ENCODE assay signal across 8 cellular contexts in the genomic region with DNA sequence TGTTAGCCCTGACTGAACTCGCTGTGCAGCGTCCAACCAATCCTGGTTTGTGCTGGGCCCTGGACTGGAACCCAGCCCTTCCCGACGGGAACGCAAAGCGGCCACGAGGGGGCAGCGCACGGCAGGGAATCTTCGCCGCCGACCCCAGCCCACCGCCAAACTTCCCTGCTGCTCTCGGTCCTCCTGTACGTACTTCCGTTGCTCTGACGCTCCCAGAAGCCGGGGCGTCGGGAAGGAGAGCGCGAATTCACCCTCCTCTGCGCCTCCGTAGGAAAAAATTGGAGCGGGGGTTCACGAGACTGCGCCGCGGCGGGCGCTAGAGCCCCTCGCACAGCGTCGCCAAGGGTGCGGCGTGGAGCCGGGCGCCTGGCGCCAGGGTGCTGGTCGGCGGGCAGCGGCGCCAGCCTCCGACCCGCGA. TPM values are rescaled to one million over a fixed set of nuclear protein-coding genes. Genes with fewer than 3 reads are reported as not detected.
DNase-seq lines count a peak whose midpoint lies in the region; ATAC-seq and TF ChIP-seq lines count a peak whose summit lies in the region.

No MANE protein-coding gene starts in this region.

- H4K5ac ChIP-seq in IMR-90 (ENCODE audit: low read depth, low read length): no peak overlapping the region

- peak overlapping the region; percentile 68 for H3K4me3 Mint-ChIP-seq in activated T-helper 2 cell treated with anti-CD3 and anti-CD28 coated beads, Interferon-gamma antibody, Interleukin-2, Interleukin-4, amounts not matched to agents 10 μg/mL and 5 μg/mL and 100 μg/mL, durations not matched to agents 14 hours and 24 hours and 36 hours (ENCODE audit: low read depth)
- H3K4me3 Mint-ChIP-seq in naive thymus-derived CD4-positive, alpha-beta T cell: peak overlapping the region; percentile 81 to 100 (median 87)
- peak overlapping the region; percentile 67 for H3K4me3 Mint-ChIP-seq in stimulated activated effector memory CD8-positive, alpha-beta T cell treated with anti-CD3 and anti-CD28 coated beads, Interleukin-12 subunit alpha, Interleukin-12 subunit beta, amount 100 ng/mL, for 72 hours

- H3K4me1 ChIP-seq in IMR-90 (ENCODE audit: control insufficient read depth, insufficient read depth, low read length) (peaks cover 13% of the 10 kb centered on the region), Panc1 (ENCODE audit: control insufficient read depth, insufficient read depth, low read length) (peaks cover 20% of the 10 kb centered on the region)
- peaks cover 0 to 16% of the 10 kb centered on the region in 2 donors for H3K4me1 ChIP-seq in naive thymus-derived CD4-positive, alpha-beta T cell (ENCODE audit: control insufficient read depth in 2 of 2, insufficient read depth in 2 of 2, low read length in 2 of 2)

- 0 out of 2 replicates have a peak, but pooled peaks cover 2% of the 10 kb centered on the region for H3K9me3 ChIP-seq in IMR-90 (ENCODE audit: control insufficient read depth, insufficient read depth, low read length)
- no peaks in the 10 kb centered on the region for H3K9me3 ChIP-seq in Panc1 (ENCODE audit: control insufficient read depth, insufficient read depth, low read depth, low read length)
- H3K9me3 ChIP-seq in naive thymus-derived CD4-positive, alpha-beta T cell (ENCODE audit: control insufficient read depth in 2 of 3, low read length in 3 of 3): no peaks in the 10 kb centered on the region

- peak overlapping the region; percentile 58 for H3K4me3 ChIP-seq in IMR-90 (ENCODE audit: insufficient read depth, low read depth, low read length)
- peak overlapping the region; percentile 57 to 61 for H3K4me3 ChIP-seq in Panc1 (ENCODE audit: low read depth in 2 of 2, low read length in 2 of 2)
- peak overlapping the region; percentile 75 for H3K4me3 ChIP-seq in fibroblast of pulmonary artery (replicated peaks; ENCODE audit: low read depth, low read length)
- peak overlapping the region; percentile 64 for H3K4me3 ChIP-seq in naive thymus-derived CD4-positive, alpha-beta T cell (ENCODE audit: low read length)

- dilution Hi-C loops in IMR-90 (cut with HindIII; ENCODE audit: low sequenced_read_pairs, unreplicated experiment): no loop called here

- ATAC-seq in IMR-90 (ENCODE audit: low read depth): peak; percentile 68
- peak; percentile 83 for ATAC-seq in Panc1
- ATAC-seq in naive thymus-derived CD4-positive, alpha-beta T cell: peak; percentile 80
- ATAC-seq in stimulated activated effector memory CD8-positive, alpha-beta T cell treated with anti-CD3 and anti-CD28 coated beads, Interleukin-12 subunit alpha, Interleukin-12 subunit beta, amount 100 ng/mL, for 72 hours: peak; percentile 61
- no peak for ATAC-seq in GM18502 (IDR thresholded peaks at IDR 0.05; ENCODE audit: poor library complexity, unreplicated experiment)

- in situ Hi-C loops in IMR-90 (cut with MboI; ENCODE audit: low sequenced_read_pairs) (loop anchor here (5.0 to 25.0 kb wide), 2 partner anchors 209 to 379 kb away; no protein-coding TSS in a partner anchor), Panc1 (cut with HindIII; ENCODE audit: low pct_unique_long_range_greater_than_20kb, low sequenced_read_pairs) (no loop called here)

- no peak overlapping the region for H2BK15ac ChIP-seq in IMR-90 (ENCODE audit: low read depth, low read length)

- peak; percentile 61 for TF ChIP-seq POLR2A in IMR-90 (IDR thresholded peaks at IDR 0.05; ENCODE audit: low read depth, low read length)

- H3K27me3 Mint-ChIP-seq in activated T-helper 2 cell treated with anti-CD3 and anti-CD28 coated beads, Interferon-gamma antibody, Interleukin-2, Interleukin-4, amounts not matched to agents 10 μg/mL and 5 μg/mL and 100 μg/mL, durations not matched to agents 14 hours and 24 hours and 36 hours (ENCODE audit: low read depth): peaks cover 62% of the 10 kb centered on the region
- H3K27me3 Mint-ChIP-seq in naive thymus-derived CD4-positive, alpha-beta T cell: peaks cover 0 to 54% (median 0%) of the 10 kb centered on the region in 5 donors

- peaks cover 43% of the 10 kb centered on the region for H4K20me1 ChIP-seq in IMR-90 (ENCODE audit: insufficient read depth, low read length)

- no peaks in the 10 kb centered on the region for H3K36me3 ChIP-seq in IMR-90 (ENCODE audit: control insufficient read depth, insufficient read depth, low read length)
- no peaks in the 10 kb centered on the region for H3K36me3 ChIP-seq in Panc1 (ENCODE audit: control insufficient read depth, insufficient read depth, low read length)
- H3K36me3 ChIP-seq in naive thymus-derived CD4-positive, alpha-beta T cell (ENCODE audit: control insufficient read depth in 2 of 3, insufficient read depth in 3 of 3, low read length in 3 of 3): no peaks in the 10 kb centered on the region

- H3K27me3 ChIP-seq in IMR-90 (ENCODE audit: control insufficient read depth, insufficient read depth, low read length): peaks cover 2% of the 10 kb centered on the region; the same call in 1 of the 2 replicates
- H3K27me3 ChIP-seq in Panc1 (ENCODE audit: control insufficient read depth, insufficient read depth, low read length): peaks cover 2% of the 10 kb centered on the region
- H3K27me3 ChIP-seq in naive thymus-derived CD4-positive, alpha-beta T cell (ENCODE audit: control insufficient read depth in 2 of 2, insufficient read depth in 2 of 2, low read length in 2 of 2): no peaks in the 10 kb centered on the region

- peak overlapping the region; percentile 90 for H2AFZ ChIP-seq in IMR-90 (replicated peaks; ENCODE audit: low read length, poor library complexity)

- no peak overlapping the region for H2BK20ac ChIP-seq in IMR-90 (ENCODE audit: low read depth, low read length)

- H4K91ac ChIP-seq in IMR-90 (ENCODE audit: insufficient read depth, low read depth, low read length): no peak overlapping the region

- H3K56ac ChIP-seq in IMR-90 (ENCODE audit: extremely low read depth, insufficient read depth, low read length): 0 out of 2 replicates have a peak overlapping the region, but pooled peaks have one; percentile 52

- H3K23ac ChIP-seq in IMR-90 (ENCODE audit: low read depth, low read length): no peak overlapping the region

- CTCF ChIA-PET in IMR-90 (lab: Yijun Ruan, JAX) (interaction anchor here (0.8 to 1.8 kb wide), 5 partner anchors 38 to 369 kb away, joined by 3 to 4 read pairs (median 3); no protein-coding TSS in a partner anchor), Panc1 (lab: Charles Lee) (interaction anchor here (0.7 kb wide), 2 partner anchors 367 to 381 kb away, joined by 3 to 5 read pairs; no protein-coding TSS in a partner anchor)
- CTCF ChIA-PET in naive thymus-derived CD4-positive, alpha-beta T cell (lab: Charles Lee): interaction anchor here (0.5 to 2.8 kb wide), 10 partner anchors 98 to 395 kb away, joined by 3 to 31 read pairs (median 3); partner anchors contain the start of gene EDAR

- peaks cover 19% of the 10 kb centered on the region for H3K4me1 Mint-ChIP-seq in activated T-helper 2 cell treated with anti-CD3 and anti-CD28 coated beads, Interferon-gamma antibody, Interleukin-2, Interleukin-4, amounts not matched to agents 10 μg/mL and 5 μg/mL and 100 μg/mL, durations not matched to agents 14 hours and 24 hours and 36 hours (ENCODE audit: low read depth)
- peaks cover 24 to 68% (median 55%) of the 10 kb centered on the region in 7 donors for H3K4me1 Mint-ChIP-seq in naive thymus-derived CD4-positive, alpha-beta T cell
- H3K4me1 Mint-ChIP-seq in stimulated activated effector memory CD8-positive, alpha-beta T cell treated with anti-CD3 and anti-CD28 coated beads, Interleukin-12 subunit alpha, Interleukin-12 subunit beta, amount 100 ng/mL, for 72 hours: peaks cover 13% of the 10 kb centered on the region

- H3K36me3 Mint-ChIP-seq in activated T-helper 2 cell treated with anti-CD3 and anti-CD28 coated beads, Interferon-gamma antibody, Interleukin-2, Interleukin-4, amounts not matched to agents 10 μg/mL and 5 μg/mL and 100 μg/mL, durations not matched to agents 14 hours and 24 hours and 36 hours (ENCODE audit: low read depth): no peaks in the 10 kb centered on the region
- no peaks in the 10 kb centered on the region for H3K36me3 Mint-ChIP-seq in naive thymus-derived CD4-positive, alpha-beta T cell
- no peaks in the 10 kb centered on the region for H3K36me3 Mint-ChIP-seq in stimulated activated effector memory CD8-positive, alpha-beta T cell treated with anti-CD3 and anti-CD28 coated beads, Interleukin-12 subunit alpha, Interleukin-12 subunit beta, amount 100 ng/mL, for 72 hours

- H2BK5ac ChIP-seq in IMR-90 (ENCODE audit: low read depth, low read length, poor library complexity, severe bottlenecking): peak overlapping the region; percentile 80

- no peak overlapping the region for H3K27ac Mint-ChIP-seq in activated T-helper 2 cell treated with anti-CD3 and anti-CD28 coated beads, Interferon-gamma antibody, Interleukin-2, Interleukin-4, amounts not matched to agents 10 μg/mL and 5 μg/mL and 100 μg/mL, durations not matched to agents 14 hours and 24 hours and 36 hours
- H3K27ac Mint-ChIP-seq in naive thymus-derived CD4-positive, alpha-beta T cell: peak overlapping the region in 8 of 9 donors; percentile 64 to 93 (median 80)
- H3K27ac Mint-ChIP-seq in stimulated activated effector memory CD8-positive, alpha-beta T cell treated with anti-CD3 and anti-CD28 coated beads, Interleukin-12 subunit alpha, Interleukin-12 subunit beta, amount 100 ng/mL, for 72 hours: no peak overlapping the region

- intact Hi-C loops in IMR-90 (cut with micrococcal nuclease): loop anchor here (1.0 to 5.0 kb wide), 7 partner anchors 45 to 382 kb away; no protein-coding TSS in a partner anchor
- intact Hi-C loops in Panc1 (cut with micrococcal nuclease; ENCODE audit: unreplicated experiment): no loop called here
- intact Hi-C loops in activated T-helper 2 cell treated with anti-CD3 and anti-CD28 coated beads, Interferon-gamma antibody, Interleukin-2, Interleukin-4, amounts not matched to agents 10 μg/mL and 5 μg/mL and 100 μg/mL, durations not matched to agents 14 hours and 24 hours and 36 hours (cut with micrococcal nuclease): loop anchor here (1.0 to 5.0 kb wide), 3 partner anchors 87 to 489 kb away; no protein-coding TSS in a partner anchor
- intact Hi-C loops in naive thymus-derived CD4-positive, alpha-beta T cell (cut with micrococcal nuclease): loop anchor here (1.0 to 5.0 kb wide), 15 partner anchors 16 to 418 kb away; partner anchors contain the start of genes CCDC138 (in 1 of the 2) and EDAR (in 1 of the 2)

- peak overlapping the region; percentile 39 for H3K4ac ChIP-seq in IMR-90 (ENCODE audit: low read depth, low read length)

- TF ChIP-seq RAD21 in IMR-90 (IDR thresholded peaks at IDR 0.05; ENCODE audit: low read length): peak; percentile 98

- H3K27ac ChIP-seq in IMR-90 (ENCODE audit: insufficient read depth, low read length) (peak overlapping the region; percentile 83), Panc1 (ENCODE audit: low read length) (no peak overlapping the region)
- H3K27ac ChIP-seq in naive thymus-derived CD4-positive, alpha-beta T cell (ENCODE audit: low read depth, low read length): peak overlapping the region; percentile 67

- peaks cover 3 to 53% of the 10 kb centered on the region in 2 experiments; a peak in 2 of 4 replicates for H3K79me1 ChIP-seq in IMR-90 (ENCODE audit: low read depth in 1 of 2, low read length in 2 of 2)

- H2AK5ac ChIP-seq in IMR-90 (ENCODE audit: low read depth, low read length): peak overlapping the region; percentile 53; the same call in 1 of the 2 replicates

- H4K8ac ChIP-seq in IMR-90 (ENCODE audit: low read depth in 2 of 2, low read length in 2 of 2): peak overlapping the region; percentile 16 to 71; a peak in 2 of 4 replicates

- peak overlapping the region; percentile 65; the same call in 1 of the 2 replicates for H2BK120ac ChIP-seq in IMR-90 (ENCODE audit: low read depth, low read length)

- H3K9me3 Mint-ChIP-seq in activated T-helper 2 cell treated with anti-CD3 and anti-CD28 coated beads, Interferon-gamma antibody, Interleukin-2, Interleukin-4, amounts not matched to agents 10 μg/mL and 5 μg/mL and 100 μg/mL, durations not matched to agents 14 hours and 24 hours and 36 hours: no peaks in the 10 kb centered on the region
- H3K9me3 Mint-ChIP-seq in naive thymus-derived CD4-positive, alpha-beta T cell: no peaks in the 10 kb centered on the region
- no peaks in the 10 kb centered on the region for H3K9me3 Mint-ChIP-seq in stimulated activated effector memory CD8-positive, alpha-beta T cell treated with anti-CD3 and anti-CD28 coated beads, Interleukin-12 subunit alpha, Interleukin-12 subunit beta, amount 100 ng/mL, for 72 hours

- H3K18ac ChIP-seq in IMR-90 (ENCODE audit: low read depth, low read length): no peak overlapping the region

- H3K4me2 ChIP-seq in IMR-90 (ENCODE audit: low read depth, low read length): peak overlapping the region; percentile 84; the same call in 1 of the 2 replicates

- TF ChIP-seq CTCF in GM12874 (IDR thresholded peaks at IDR 0.05; ENCODE audit: insufficient read depth, low read depth, low read length) (peak; percentile 86), IMR-90 (conservative IDR thresholded peaks at IDR 0.05; ENCODE audit: low read depth, low read length) (peak; percentile 98), Panc1 (IDR thresholded peaks at IDR 0.05) (peak; percentile 93), fibroblast of pulmonary artery (IDR thresholded peaks at IDR 0.05; ENCODE audit: low read length, missing control alignments) (peak; percentile 81)

- 0% methylated on average over 33 of the region's 46 CpGs; no CpG with 5 or more reads in 1 of the 2 experiments for WGBS in IMR-90 (ENCODE audit: extremely low coverage in 2 of 2, insufficient read length in 1 of 2), 2 experiments

- H2AK9ac ChIP-seq in IMR-90 (replicated peaks; ENCODE audit: low read depth, low read length, poor library complexity): peak overlapping the region; percentile 85

- DNase-seq in IMR-90 (peak; percentile 91), Panc1 (ENCODE audit: low read depth, low spot score) (peak; percentile 18), fibroblast of pulmonary artery (ENCODE audit: low read depth) (peak; percentile 93)
- DNase-seq in activated T-helper 2 cell treated with anti-CD3 and anti-CD28 coated beads, Interferon-gamma antibody, Interleukin-2, Interleukin-4, amounts not matched to agents 10 μg/mL and 5 μg/mL and 100 μg/mL, durations not matched to agents 14 hours and 24 hours and 36 hours (ENCODE audit: low spot score): peak; percentile 40
- peak; percentile 49 to 76 (median 70) for DNase-seq in naive thymus-derived CD4-positive, alpha-beta T cell
- peak; percentile 31 to 70 for DNase-seq in stimulated activated effector memory CD8-positive, alpha-beta T cell treated with anti-CD3 and anti-CD28 coated beads, Interleukin-12 subunit alpha, Interleukin-12 subunit beta, amount 100 ng/mL, for 72 hours (ENCODE audit: low spot score in 2 of 2)

- POLR2A ChIA-PET in IMR-90 (lab: Charles Lee; ENCODE audit: unreplicated experiment) (interaction anchor here (1.1 kb wide), 1 partner anchor 9 kb away, joined by 3 read pairs; no protein-coding TSS in a partner anchor), Panc1 (lab: Charles Lee) (no interaction called here)
- POLR2A ChIA-PET in naive thymus-derived CD4-positive, alpha-beta T cell (lab: Charles Lee): interaction anchor here (0.9 to 5.6 kb wide), 5 partner anchors 10 to 382 kb away, joined by 3 to 28 read pairs (median 5); partner anchors contain the start of gene EDAR

- peak overlapping the region; percentile 85 for H3K9ac ChIP-seq in IMR-90 (ENCODE audit: low read depth, low read length)

- BruUV-seq in IMR-90 (replicated peaks; lab: Mats Ljungman, UMichigan) (no TSS peak), Panc1 (replicated peaks; lab: Mats Ljungman, UMichigan) (no TSS peak)

- H3K14ac ChIP-seq in IMR-90 (replicated peaks; ENCODE audit: low read depth, low read length): no peak overlapping the region

- peaks cover 9% of the 10 kb centered on the region for H3K9me1 ChIP-seq in IMR-90 (ENCODE audit: insufficient read depth, low read length)

RNA-seq across cellular contexts. Expression of gene SH3RF3, which starts 0.9 kb away (rescaled TPM):
- total RNA-seq in IMR-90 (2012; rRNA removed) (3.4 and 3.9 TPM in 2 replicates), Panc1 (2021; ENCODE audit: unreplicated experiment) (4.9 TPM)
- polyA plus RNA-seq in IMR-90 (2012; rRNA removed): 5.3 and 5.7 TPM in 2 replicates
- 2.9 and 5.9 TPM in 2 replicates for polyA plus RNA-seq in IMR-90 (2012; cell fraction: cytosol; rRNA removed)
- 10.7 and 11.0 TPM in 2 replicates for polyA plus RNA-seq in IMR-90 (2012; cell fraction: nucleus; rRNA removed; ENCODE audit: low replicate concordance)
- 5.4 TPM for polyA plus RNA-seq in Panc1 (2012; ENCODE audit: insufficient read length)
- 0.64 and 0.78 TPM in 2 replicates for total RNA-seq in activated T-helper 2 cell treated with anti-CD3 and anti-CD28 coated beads, Interferon-gamma antibody, Interleukin-2, Interleukin-4, amounts not matched to agents 10 μg/mL and 5 μg/mL and 100 μg/mL, durations not matched to agents 14 hours and 24 hours and 36 hours
- total RNA-seq in naive thymus-derived CD4-positive, alpha-beta T cell: 10 to 100 TPM in 2 of 5 experiments, 1 to 10 TPM in 2, under 1 TPM in 1; 0.19 to 11.5 (median 6.1) TPM
- polyA plus RNA-seq in naive thymus-derived CD4-positive, alpha-beta T cell: 1 to 10 TPM; 1.3 to 3.5 TPM

Comparison
In these comparisons a context has a peak if more than half of its experiments do, and no peak if none do; other contexts are left out.
1. DNase-seq: peak in every context shown above with its lines; median percentile 93 in fibroblast of pulmonary artery; 91 in IMR-90; 70 in naive thymus-derived CD4-positive, alpha-beta T cell; 50 in stimulated activated effector memory CD8-positive, alpha-beta T cell treated with anti-CD3 and anti-CD28 coated beads, Interleukin-12 subunit alpha, Interleukin-12 subunit beta, amount 100 ng/mL, for 72 hours; 40 in activated T-helper 2 cell treated with anti-CD3 and anti-CD28 coated beads, Interferon-gamma antibody, Interleukin-2, Interleukin-4, amounts not matched to agents 10 μg/mL and 5 μg/mL and 100 μg/mL, durations not matched to agents 14 hours and 24 hours and 36 hours; 18 in Panc1.
2. H3K27ac Mint-ChIP-seq: peak in naive thymus-derived CD4-positive, alpha-beta T cell (8 of 9); none in activated T-helper 2 cell treated with anti-CD3 and anti-CD28 coated beads, Interferon-gamma antibody, Interleukin-2, Interleukin-4, amounts not matched to agents 10 μg/mL and 5 μg/mL and 100 μg/mL, durations not matched to agents 14 hours and 24 hours and 36 hours (single experiment) and stimulated activated effector memory CD8-positive, alpha-beta T cell treated with anti-CD3 and anti-CD28 coated beads, Interleukin-12 subunit alpha, Interleukin-12 subunit beta, amount 100 ng/mL, for 72 hours (single experiment).
3. Peak in every context shown above with its lines, with median percentiles within 50 percentile points of each other: CTCF ChIP-seq, H3K4me3 ChIP-seq and H3K4me3 Mint-ChIP-seq.